In the genomic region with DNA sequence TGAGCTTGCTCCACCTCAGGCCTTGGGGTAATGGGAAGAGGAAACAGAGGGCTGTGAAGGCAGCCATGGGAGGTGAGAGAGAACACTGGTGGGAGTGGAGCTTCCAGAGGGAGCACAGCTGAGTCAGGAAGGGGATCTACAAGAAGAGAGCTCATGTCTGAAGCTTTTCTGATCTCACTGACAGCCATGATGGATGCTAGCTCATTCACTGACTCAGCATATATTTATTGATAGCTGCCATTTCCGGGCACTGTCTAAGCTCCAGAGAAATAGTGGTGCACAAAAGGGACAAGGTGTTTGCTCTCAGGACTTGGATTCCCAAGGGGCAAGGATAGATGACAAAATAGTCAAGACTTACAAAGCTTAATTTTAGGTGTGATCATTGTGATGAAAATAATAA, we compare ENCODE assay signal across 21 cellular contexts.
DNase-seq lines count a peak whose midpoint lies in the region; ATAC-seq, FAIRE-seq and TF ChIP-seq lines count a peak whose summit lies in the region.
"Had no signal": no experiment of that assay in that cellular context is flagged by ENCODE, and none has a peak within 500 bp of the region (broad histone marks: within the 10 kb centered on the region; RNA-seq: fewer than 3 reads in every experiment).

No MANE protein-coding gene starts in this region.

- H4K8ac ChIP-seq in IMR-90 (ENCODE audit: low read depth in 2 of 2, low read length in 2 of 2), result no peak overlapping the region

- intact Hi-C loops in IMR-90 (cut with micrococcal nuclease), result no loop called here
- intact Hi-C loops in K562 (cut with micrococcal nuclease), result no loop called here
- intact Hi-C loops in ovary (cut with DNase I), result no loop called here

- H3K4me3 ChIP-seq in A549, result no peak overlapping the region
- no peak overlapping the region for H3K4me3 ChIP-seq in IMR-90 (ENCODE audit: insufficient read depth, low read depth, low read length)
- H3K4me3 ChIP-seq in K562, result no peak overlapping the region
- H3K4me3 ChIP-seq in ovary, result no peak overlapping the region
- H3K4me3 ChIP-seq: GM12878 had no signal

- H3K36me3 Mint-ChIP-seq in activated CD8-positive, alpha-beta memory T cell treated with anti-CD3 and anti-CD28 coated beads, Interleukin-2, amount 10 ng/mL, durations not matched to agents 7 days and 5 days, result no peaks in the 10 kb centered on the region
- H3K36me3 Mint-ChIP-seq: CD4-positive, CD25-positive, alpha-beta regulatory T cell; CD8-positive, alpha-beta memory T cell had no signal

- no peak overlapping the region for H3K4me2 ChIP-seq in A549
- no peak overlapping the region for H3K4me2 ChIP-seq in IMR-90 (ENCODE audit: low read depth, low read length)
- H3K4me2 ChIP-seq in K562 (ENCODE audit: insufficient read depth, low read length), result no peak overlapping the region

- no peaks in the 10 kb centered on the region for H4K20me1 ChIP-seq in IMR-90 (ENCODE audit: insufficient read depth, low read length)
- H4K20me1 ChIP-seq in K562 (replicated peaks; ENCODE audit: control insufficient read depth, insufficient read depth, low read length), result no peaks in the 10 kb centered on the region

- in situ Hi-C loops in IMR-90 (cut with MboI; ENCODE audit: low sequenced_read_pairs), result no loop called here
- in situ Hi-C loops in K562 (cut with MboI), result no loop called here
- in situ Hi-C loops in GM13977 (cut with MboI; ENCODE audit: low pct_unique_long_range_greater_than_20kb, low sequenced_read_pairs, unreplicated experiment), result no loop called here

- H3K27me3 Mint-ChIP-seq in activated CD8-positive, alpha-beta memory T cell treated with anti-CD3 and anti-CD28 coated beads, Interleukin-2, amount 10 ng/mL, durations not matched to agents 7 days and 5 days, result no peaks in the 10 kb centered on the region

- no peak overlapping the region for H3K18ac ChIP-seq in IMR-90 (ENCODE audit: low read depth, low read length)

- H2AK9ac ChIP-seq in IMR-90 (replicated peaks; ENCODE audit: low read depth, low read length, poor library complexity), result no peak overlapping the region

- no peaks in the 10 kb centered on the region for H3K4me1 Mint-ChIP-seq in activated CD8-positive, alpha-beta memory T cell treated with anti-CD3 and anti-CD28 coated beads, Interleukin-2, amount 10 ng/mL, durations not matched to agents 7 days and 5 days
- H3K4me1 Mint-ChIP-seq: CD4-positive, CD25-positive, alpha-beta regulatory T cell; CD8-positive, alpha-beta memory T cell had no signal

- no peak for DNase-seq in A549 (ENCODE audit: low read depth in 1 of 2, low spot score in 1 of 2)
- no peak for DNase-seq in IMR-90
- DNase-seq in K562 (ENCODE audit: extremely low read depth in 1 of 4, low spot score in 3 of 4), result no peak
- no peak for DNase-seq in activated CD8-positive, alpha-beta memory T cell treated with anti-CD3 and anti-CD28 coated beads, Interleukin-2, amount 10 ng/mL, durations not matched to agents 7 days and 5 days
- no peak for DNase-seq in ovary
- DNase-seq in stimulated activated CD4-positive, alpha-beta T cell treated with anti-CD3 and anti-CD28 coated beads, Interleukin-4, amount 100 ng/mL, for 1 hour, result no peak
- no peak for DNase-seq in GM13977 (ENCODE audit: low spot score)
- DNase-seq: ACHN; BE2C; C1 segment of cervical spinal cord; CD4-positive, CD25-positive, alpha-beta regulatory T cell; CD8-positive, alpha-beta memory T cell; COR-L47; DMS53; DND-41; EL; HCEC 1CT; KBM-7 had no signal

- no peak for TF ChIP-seq POLR2A in A549 (IDR thresholded peaks at IDR 0.05; ENCODE audit: low read length)
- TF ChIP-seq POLR2A in IMR-90 (IDR thresholded peaks at IDR 0.05; ENCODE audit: low read depth, low read length), result no peak
- TF ChIP-seq POLR2A in K562 (conservative IDR thresholded peaks at IDR 0.05), result no peak
- TF ChIP-seq POLR2A in ovary (IDR thresholded peaks at IDR 0.05), result no peak

- H3K79me2 ChIP-seq in K562 (ENCODE audit: control insufficient read depth, insufficient read depth, low read length), result no peaks in the 10 kb centered on the region

- no peak overlapping the region for H2AFZ ChIP-seq in IMR-90 (replicated peaks; ENCODE audit: low read length, poor library complexity)
- no peak overlapping the region for H2AFZ ChIP-seq in K562 (ENCODE audit: low read depth, low read length)

- no peak overlapping the region for H2BK15ac ChIP-seq in IMR-90 (ENCODE audit: low read depth, low read length)

- H2AK5ac ChIP-seq in IMR-90 (ENCODE audit: low read depth, low read length), result no peak overlapping the region

- no peak overlapping the region for H4K5ac ChIP-seq in IMR-90 (ENCODE audit: low read depth, low read length)

- H3K9me3 ChIP-seq in A549 (no peaks in the 10 kb centered on the region), IMR-90 (ENCODE audit: control insufficient read depth, insufficient read depth, low read length) (no peaks in the 10 kb centered on the region), K562 (replicated peaks; ENCODE audit: control insufficient read depth, insufficient read depth, low read depth, low read length) (no peaks in the 10 kb centered on the region), ovary (no peaks in the 10 kb centered on the region)
- H3K9me3 ChIP-seq: BE2C had no signal

- no peaks in the 10 kb centered on the region for H3K36me3 ChIP-seq in IMR-90 (ENCODE audit: control insufficient read depth, insufficient read depth, low read length)
- H3K36me3 ChIP-seq in K562 (ENCODE audit: control insufficient read depth, insufficient read depth, low read length), result no peaks in the 10 kb centered on the region
- no peaks in the 10 kb centered on the region for H3K36me3 ChIP-seq in ovary
- H3K36me3 ChIP-seq: BE2C had no signal

- BruUV-seq in IMR-90 (replicated peaks; lab: Mats Ljungman, UMichigan) (no TSS peak), K562 (replicated peaks; lab: Mats Ljungman, UMichigan) (no TSS peak)

- no peaks in the 10 kb centered on the region for H3K9me3 Mint-ChIP-seq in activated CD8-positive, alpha-beta memory T cell treated with anti-CD3 and anti-CD28 coated beads, Interleukin-2, amount 10 ng/mL, durations not matched to agents 7 days and 5 days (ENCODE audit: low read depth)

- TF ChIP-seq CTCF in A549 (IDR thresholded peaks at IDR 0.05) (no peak), IMR-90 (conservative IDR thresholded peaks at IDR 0.05; ENCODE audit: low read depth, low read length) (no peak), K562 (IDR thresholded peaks at IDR 0.05 in 2 of 3, conservative IDR thresholded peaks at IDR 0.05 in 1 of 3; ENCODE audit: insufficient read depth in 2 of 3, low read depth in 1 of 3, low read length in 3 of 3) (no peak), ovary (IDR thresholded peaks at IDR 0.05) (no peak), GM13977 (IDR thresholded peaks at IDR 0.05; ENCODE audit: extremely low read depth, insufficient read depth, missing control alignments) (no peak)

- no peak overlapping the region for H2BK5ac ChIP-seq in IMR-90 (ENCODE audit: low read depth, low read length, poor library complexity, severe bottlenecking)

- CTCF ChIA-PET in A549 (lab: Yijun Ruan, JAX) (interaction anchor here (0.6 to 2.2 kb wide), 3 partner anchors 10 to 202 kb away, joined by 3 to 5 read pairs (median 3); no protein-coding TSS in a partner anchor), IMR-90 (lab: Yijun Ruan, JAX) (no interaction called here), K562 (lab: Yijun Ruan, JAX; ENCODE audit: low intra/inter-chr PET ratio) (no interaction called here)
- CTCF ChIA-PET in activated CD8-positive, alpha-beta memory T cell treated with anti-CD3 and anti-CD28 coated beads, Interleukin-2, amount 10 ng/mL, durations not matched to agents 7 days and 5 days (lab: Charles Lee), result no interaction called here

- no peak overlapping the region for H2BK120ac ChIP-seq in IMR-90 (ENCODE audit: low read depth, low read length)

- no peak overlapping the region for H4K91ac ChIP-seq in IMR-90 (ENCODE audit: insufficient read depth, low read depth, low read length)

- no peak overlapping the region for H3K4ac ChIP-seq in IMR-90 (ENCODE audit: low read depth, low read length)

- no peak overlapping the region for H3K56ac ChIP-seq in IMR-90 (ENCODE audit: extremely low read depth, insufficient read depth, low read length)

- POLR2A ChIA-PET in A549 (lab: Yijun Ruan, JAX) (no interaction called here), IMR-90 (lab: Charles Lee; ENCODE audit: unreplicated experiment) (no interaction called here), K562 (lab: Yijun Ruan, JAX) (interaction anchor here (0.6 kb wide), 1 partner anchor 280 kb away, joined by 3 read pairs; no protein-coding TSS in a partner anchor)

- ATAC-seq in A549 (no peak), GM18502 (IDR thresholded peaks at IDR 0.05; ENCODE audit: poor library complexity, unreplicated experiment) (peak; percentile 7), IMR-90 (ENCODE audit: low read depth) (no peak), K562 (no peak)
- ATAC-seq in activated CD8-positive, alpha-beta memory T cell treated with anti-CD3 and anti-CD28 coated beads, Interleukin-2, amount 10 ng/mL, durations not matched to agents 7 days and 5 days, result no peak

- H3K4me3 Mint-ChIP-seq in activated CD8-positive, alpha-beta memory T cell treated with anti-CD3 and anti-CD28 coated beads, Interleukin-2, amount 10 ng/mL, durations not matched to agents 7 days and 5 days, result no peak overlapping the region
- H3K4me3 Mint-ChIP-seq: CD4-positive, CD25-positive, alpha-beta regulatory T cell; CD8-positive, alpha-beta memory T cell had no signal

- no peak overlapping the region for H3K23ac ChIP-seq in IMR-90 (ENCODE audit: low read depth, low read length)

- dilution Hi-C loops in IMR-90 (cut with HindIII; ENCODE audit: low sequenced_read_pairs, unreplicated experiment), result no loop called here

- no peak for TF ChIP-seq EP300 in A549 (IDR thresholded peaks at IDR 0.05)
- no peak for TF ChIP-seq EP300 in K562 (IDR thresholded peaks at IDR 0.05; ENCODE audit: low read length)
- no peak for TF ChIP-seq EP300 in ovary (IDR thresholded peaks at IDR 0.05)

- H3K27ac ChIP-seq in A549 (no peak overlapping the region), IMR-90 (ENCODE audit: insufficient read depth, low read length) (no peak overlapping the region), K562 (ENCODE audit: extremely low read depth, low read depth, low read length) (no peak overlapping the region), ovary (no peak overlapping the region)

- WGBS in A549 (ENCODE audit: missing lambda C conversion rate), result 8% methylated on average over 1 of the region's 1 CpG
- WGBS in IMR-90 (ENCODE audit: extremely low coverage in 2 of 2, insufficient read length in 1 of 2), 2 experiments, result no CpG with 5 or more reads among the region's 1 CpG
- 5% methylated on average over 1 of the region's 1 CpG for WGBS in K562 (ENCODE audit: insufficient coverage, low coverage, missing lambda C conversion rate)
- 84 to 92% (median 91%) methylated on average over 1 of the region's 1 CpG for WGBS in ovary, 3 donors

- H3K9me1 ChIP-seq in IMR-90 (ENCODE audit: insufficient read depth, low read length) (no peaks in the 10 kb centered on the region), K562 (ENCODE audit: control insufficient read depth, insufficient read depth, low read length) (no peaks in the 10 kb centered on the region)

- H3K4me1 ChIP-seq in A549 (no peaks in the 10 kb centered on the region), IMR-90 (ENCODE audit: control insufficient read depth, insufficient read depth, low read length) (no peaks in the 10 kb centered on the region), K562 (replicated peaks in 1 of 2; ENCODE audit: control insufficient read depth in 2 of 2, insufficient read depth in 2 of 2, low read length in 2 of 2) (no peaks in the 10 kb centered on the region), ovary (ENCODE audit: insufficient read depth) (peaks cover 1% of the 10 kb centered on the region)
- H3K4me1 ChIP-seq: BE2C had no signal

- no peaks in the 10 kb centered on the region for H3K79me1 ChIP-seq in IMR-90 (ENCODE audit: low read depth in 1 of 2, low read length in 2 of 2)

- H3K27me3 ChIP-seq in IMR-90 (ENCODE audit: control insufficient read depth, insufficient read depth, low read length) (no peaks in the 10 kb centered on the region), K562 (ENCODE audit: control insufficient read depth in 2 of 2, insufficient read depth in 2 of 2, low read length in 2 of 2) (no peaks in the 10 kb centered on the region), ovary (no peaks in the 10 kb centered on the region)
- H3K27me3 ChIP-seq: BE2C had no signal

- no peak overlapping the region for H2BK20ac ChIP-seq in IMR-90 (ENCODE audit: low read depth, low read length)

- FAIRE-seq in A549 (lab: Jason Lieb, UNC) (no peak), K562 (lab: Jason Lieb, UNC) (no peak)
- FAIRE-seq: GM12878, H54 had no signal

- no peak overlapping the region for H3K27ac Mint-ChIP-seq in activated CD8-positive, alpha-beta memory T cell treated with anti-CD3 and anti-CD28 coated beads, Interleukin-2, amount 10 ng/mL, durations not matched to agents 7 days and 5 days
- H3K27ac Mint-ChIP-seq: CD4-positive, CD25-positive, alpha-beta regulatory T cell; CD8-positive, alpha-beta memory T cell had no signal

- TF ChIP-seq RAD21 in A549 (conservative IDR thresholded peaks at IDR 0.05 in 1 of 2, IDR thresholded peaks at IDR 0.05 in 1 of 2) (no peak), IMR-90 (IDR thresholded peaks at IDR 0.05; ENCODE audit: low read length) (no peak), K562 (CRISPR knock-in tag; conservative IDR thresholded peaks at IDR 0.05 in 1 of 2, IDR thresholded peaks at IDR 0.05 in 1 of 2) (no peak)

- H3K9ac ChIP-seq in IMR-90 (ENCODE audit: low read depth, low read length) (no peak overlapping the region), K562 (ENCODE audit: insufficient read depth in 1 of 2, low read depth in 2 of 2, low read length in 2 of 2) (no peak overlapping the region)

- no peak overlapping the region for H3K14ac ChIP-seq in IMR-90 (replicated peaks; ENCODE audit: low read depth, low read length)
